In genomic region chr1:94816030-94816429, GRCh38 we compare ENCODE assay signal across 2 cellular contexts.
A peak's percentile ranks its signal among the peaks of the same experiment; 100 is the strongest.
TF ChIP-seq lines count a peak whose summit lies in the region.

No MANE protein-coding gene starts in this region.

TF ChIP-seq in HepG2, 621 proteins besides CTCF, POLR2A, EP300 and RAD21 (continued from another document):
- TF ChIP-seq HOMEZ (CRISPR knock-in tag; IDR thresholded peaks at IDR 0.05; ENCODE audit: low read depth) (peak; percentile 15; the same call in 1 of the 2 replicates), HNF4A (CRISPR knock-in tag; IDR thresholded peaks at IDR 0.05) (peak; percentile 51), ZNF564 (CRISPR knock-in tag; IDR thresholded peaks at IDR 0.05) (peak; percentile 98)

TF ChIP-seq in HEK293, 187 proteins besides CTCF, POLR2A, EP300 and RAD21 (continued from another document):
- TF ChIP-seq ZNF26 (tag by site-specific recombination; IDR thresholded peaks at IDR 0.05), result no peak
- TF ChIP-seq PRDM10 (tag by site-specific recombination; IDR thresholded peaks at IDR 0.05), result no peak
